7 cellular contexts compared by ENCODE assay signal in genomic region chr20:1377984-1378742, GRCh38. TPM values are rescaled to one million over a fixed set of nuclear protein-coding genes. Genes with fewer than 3 reads are reported as not detected.
A peak's percentile ranks its signal among the peaks of the same experiment; 100 is the strongest.
DNase-seq lines count a peak whose midpoint lies in the region; ATAC-seq and TF ChIP-seq lines count a peak whose summit lies in the region.

No MANE protein-coding gene starts in this region.

- H3K9ac ChIP-seq in PC-3 (ENCODE audit: low read length) (peak overlapping the region; percentile 32), MM.1S (ENCODE audit: low read length) (no peak overlapping the region)

- H3K27me3 ChIP-seq in PC-3 (ENCODE audit: low read length) (no peaks in the 10 kb centered on the region), gastrocnemius medialis (no peaks in the 10 kb centered on the region), MM.1S (replicated peaks; ENCODE audit: insufficient read depth, low read length) (no peaks in the 10 kb centered on the region)

- H3K4me1 ChIP-seq in PC-3 (ENCODE audit: insufficient read depth, low read length) (peaks cover 79% of the 10 kb centered on the region), gastrocnemius medialis (peaks cover 69 to 85% of the 10 kb centered on the region in 2 donors), MM.1S (ENCODE audit: low read length) (no peaks in the 10 kb centered on the region)

- H4K20me1 ChIP-seq in PC-3 (ENCODE audit: low read length) (peaks cover 85% of the 10 kb centered on the region), MM.1S (ENCODE audit: insufficient read depth, low read length) (peaks cover 56% of the 10 kb centered on the region)

- peak; percentile 85 for DNase-seq in Daoy (ENCODE audit: low read depth)
- peak; percentile 96 for DNase-seq in PC-3
- DNase-seq in choroid plexus epithelial cell (ENCODE audit: low read depth), result peak; percentile 50
- DNase-seq in gastrocnemius medialis, result no peak
- no peak for DNase-seq in stimulated activated CD4-positive, alpha-beta T cell treated with anti-CD3 and anti-CD28 coated beads, Interleukin-4, amount 100 ng/mL, for 1 hour
- no peak for DNase-seq in MM.1S
- no peak for DNase-seq in left colon

- ATAC-seq in PC-3 (peak; percentile 82), gastrocnemius medialis (no peak), left colon (no peak)

- peak overlapping the region; percentile 78 for H3K27ac ChIP-seq in PC-3 (ENCODE audit: low read length)
- H3K27ac ChIP-seq in gastrocnemius medialis, result peak overlapping the region in 3 of 4 donors; percentile 61 to 63 (median 62)
- H3K27ac ChIP-seq in MM.1S (ENCODE audit: low read length), result no peak overlapping the region

- intact Hi-C loops in PC-3 (cut with micrococcal nuclease) (no loop called here), gastrocnemius medialis (cut with DNase I; ENCODE audit: low total_unique reads) (no loop called here), left colon (cut with DNase I, micrococcal nuclease) (no loop called here)

- in situ Hi-C loops in gastrocnemius medialis (cut with MboI; ENCODE audit: low sequenced_read_pairs in 4 of 4), result no loop called here

- POLR2A ChIA-PET in PC-3 (lab: Charles Lee; ENCODE audit: unreplicated experiment), result no interaction called here

- H3K9me2 ChIP-seq in PC-3 (replicated peaks; ENCODE audit: low read length) (no peaks in the 10 kb centered on the region), MM.1S (replicated peaks; ENCODE audit: insufficient read depth, low read length) (no peaks in the 10 kb centered on the region)

- H3K9me3 ChIP-seq in PC-3 (ENCODE audit: low read length) (no peaks in the 10 kb centered on the region), gastrocnemius medialis (no peaks in the 10 kb centered on the region), MM.1S (replicated peaks; ENCODE audit: insufficient read depth, low read length) (no peaks in the 10 kb centered on the region)

- CTCF ChIA-PET in PC-3 (lab: Charles Lee), result no interaction called here

- TF ChIP-seq POLR2A in gastrocnemius medialis (IDR thresholded peaks at IDR 0.05), result no peak

- H3F3A ChIP-seq in PC-3 (ENCODE audit: low read length, unreplicated experiment) (peaks cover 14% of the 10 kb centered on the region), MM.1S (ENCODE audit: insufficient read depth, low read length) (no peaks in the 10 kb centered on the region)

- peaks cover 61% of the 10 kb centered on the region for H3K36me3 ChIP-seq in PC-3 (ENCODE audit: low read depth, low read length)
- H3K36me3 ChIP-seq in gastrocnemius medialis, result no peaks in the 10 kb centered on the region
- no peaks in the 10 kb centered on the region; the same call in 1 of the 2 replicates for H3K36me3 ChIP-seq in MM.1S (replicated peaks; ENCODE audit: insufficient read depth, low read length)

- no peak overlapping the region for H2AFZ ChIP-seq in PC-3 (ENCODE audit: low read length)
- no peak overlapping the region for H2AFZ ChIP-seq in MM.1S (ENCODE audit: low read length)

- H3K4me3 ChIP-seq in PC-3 (ENCODE audit: low read length) (peak overlapping the region; percentile 16; the same call in 1 of the 2 replicates), choroid plexus epithelial cell (ENCODE audit: low read depth, low read length) (no peak overlapping the region), gastrocnemius medialis (no peak overlapping the region), MM.1S (ENCODE audit: low read length) (no peak overlapping the region)

- H3K79me2 ChIP-seq in PC-3 (ENCODE audit: low read length) (peaks cover 100% of the 10 kb centered on the region), MM.1S (ENCODE audit: low read length) (peaks cover 90% of the 10 kb centered on the region)

- BruUV-seq in PC-3 (replicated peaks; lab: Mats Ljungman, UMichigan), result no TSS peak

- H3K4me2 ChIP-seq in PC-3 (ENCODE audit: low read length), result peak overlapping the region; percentile 67
- H3K4me2 ChIP-seq in MM.1S (ENCODE audit: low read depth, low read length), result no peak overlapping the region

- no peak for TF ChIP-seq CTCF in PC-3 (conservative IDR thresholded peaks at IDR 0.05; ENCODE audit: low read depth, low read length)
- no peak for TF ChIP-seq CTCF in choroid plexus epithelial cell (conservative IDR thresholded peaks at IDR 0.05; ENCODE audit: low read depth, low read length)
- TF ChIP-seq CTCF in gastrocnemius medialis (IDR thresholded peaks at IDR 0.05 in 4 of 5, conservative IDR thresholded peaks at IDR 0.05 in 1 of 5), result no peak
- no peak for TF ChIP-seq CTCF in MM.1S (IDR thresholded peaks at IDR 0.05; ENCODE audit: low read length)

RNA-seq across cellular contexts. Expression of gene FKBP1A, which starts 14.7 kb away (rescaled TPM):
- 72.4 and 77.9 TPM in 2 replicates for total RNA-seq in Daoy (2014; rRNA removed; shearing (Covaris generic))
- 178 and 198 TPM in 2 replicates for total RNA-seq in PC-3 (2014; rRNA removed)
- 10 to 100 TPM; 27.7 to 89.4 (median 52.5) TPM for total RNA-seq in gastrocnemius medialis
- total RNA-seq in left colon, result 100 to 1,000 TPM; 259 to 309 TPM

RNA-seq across cellular contexts. Expression of gene SDCBP2, which starts 49.2 kb away (rescaled TPM):
- 1.3 and 3.7 TPM in 2 replicates for total RNA-seq in Daoy (2014; rRNA removed; shearing (Covaris generic))
- total RNA-seq in PC-3 (2014; rRNA removed) (14.4 and 25.5 TPM in 2 replicates), gastrocnemius medialis (1 to 10 TPM; 1.3 to 2.9 (median 2.1) TPM), left colon (100 to 1,000 TPM; 262 to 489 TPM)

Comparison
In these comparisons a context has a peak if more than half of its experiments do, and no peak if none do; other contexts are left out.
1. DNase-seq: peak in Daoy (single experiment), PC-3 (single experiment) and choroid plexus epithelial cell (single experiment); none in gastrocnemius medialis (0 of 2), stimulated activated CD4-positive, alpha-beta T cell treated with anti-CD3 and anti-CD28 coated beads, Interleukin-4, amount 100 ng/mL, for 1 hour (single experiment), MM.1S (single experiment) and left colon (0 of 2).